In genomic region chr15:52308446-52309153, GRCh38 we compare ENCODE assay signal across 12 cellular contexts. TPM values are rescaled to one million over a fixed set of nuclear protein-coding genes. Genes with fewer than 3 reads are reported as not detected.
DNase-seq lines count a peak whose midpoint lies in the region; ATAC-seq and TF ChIP-seq lines count a peak whose summit lies in the region.
"Had no signal": no experiment of that assay in that cellular context is flagged by ENCODE, and none has a peak within 500 bp of the region (broad histone marks: within the 10 kb centered on the region; RNA-seq: fewer than 3 reads in every experiment).

No MANE protein-coding gene starts in this region.

- CTCF ChIA-PET in activated CD4-positive, alpha-beta T cell treated with anti-CD3 and anti-CD28 coated beads, Interleukin-2, amount 10 ng/mL, durations not matched to agents 7 days and 5 days (lab: Charles Lee) = interaction anchor here (1.3 to 1.4 kb wide), 2 partner anchors 8 to 28 kb away, joined by 3 read pairs; no protein-coding TSS in a partner anchor

- no peak overlapping the region for H3K4me3 Mint-ChIP-seq in activated CD4-positive, alpha-beta T cell treated with anti-CD3 and anti-CD28 coated beads, Interleukin-2, amount 10 ng/mL, durations not matched to agents 7 days and 5 days

- H3K27me3 Mint-ChIP-seq in activated CD4-positive, alpha-beta T cell treated with anti-CD3 and anti-CD28 coated beads, Interleukin-2, amount 10 ng/mL, durations not matched to agents 7 days and 5 days = no peaks in the 10 kb centered on the region
- H3K27me3 Mint-ChIP-seq: CD8-positive, alpha-beta memory T cell had no signal

- peaks cover 23% of the 10 kb centered on the region for H3K36me3 Mint-ChIP-seq in activated CD4-positive, alpha-beta T cell treated with anti-CD3 and anti-CD28 coated beads, Interleukin-2, amount 10 ng/mL, durations not matched to agents 7 days and 5 days (ENCODE audit: low read depth)

- no peak overlapping the region for H3K4me3 ChIP-seq in body of pancreas
- H3K4me3 ChIP-seq: tibial artery had no signal

- peak overlapping the region in 3 of 4 donors; percentile 43 to 71 (median 58) for H3K27ac ChIP-seq in body of pancreas
- H3K27ac ChIP-seq: tibial artery had no signal

- intact Hi-C loops in body of pancreas (cut with DNase I) = no loop called here

- no peak for DNase-seq in body of pancreas
- DNase-seq in hippocampal formation (lab: John Stamatoyannopoulos, UW) = no peak
- no peak for DNase-seq in NCI-H526 treated with DMSO at 0.1 percent for 48 hours (lab: John Stamatoyannopoulos, UW)
- no peak for DNase-seq in stimulated activated naive CD4-positive, alpha-beta T cell (lab: John Stamatoyannopoulos, UW)
- no peak for DNase-seq in activated CD4-positive, alpha-beta T cell treated with anti-CD3 and anti-CD28 coated beads, Interleukin-2, amount 10 ng/mL, durations not matched to agents 7 days and 5 days
- DNase-seq: CD8-positive, alpha-beta memory T cell; HCEC 1CT; NCI-H1105; tibial artery had no signal

- peaks cover 2% of the 10 kb centered on the region for H3K9me3 Mint-ChIP-seq in activated CD4-positive, alpha-beta T cell treated with anti-CD3 and anti-CD28 coated beads, Interleukin-2, amount 10 ng/mL, durations not matched to agents 7 days and 5 days
- H3K9me3 Mint-ChIP-seq: CD8-positive, alpha-beta memory T cell had no signal

- TF ChIP-seq POLR2A in body of pancreas (IDR thresholded peaks at IDR 0.05) = no peak

- no peaks in the 10 kb centered on the region for H3K27me3 ChIP-seq in body of pancreas
- H3K27me3 ChIP-seq: tibial artery had no signal

- H3K36me3 ChIP-seq in body of pancreas (replicated peaks in 1 of 2; ENCODE audit: insufficient read depth in 1 of 2, low read depth in 2 of 2) = no peaks in the 10 kb centered on the region

- no peak for TF ChIP-seq CTCF in body of pancreas (IDR thresholded peaks at IDR 0.05)

- H3K27ac Mint-ChIP-seq in activated CD4-positive, alpha-beta T cell treated with anti-CD3 and anti-CD28 coated beads, Interleukin-2, amount 10 ng/mL, durations not matched to agents 7 days and 5 days = no peak overlapping the region
- H3K27ac Mint-ChIP-seq: CD8-positive, alpha-beta memory T cell had no signal

- peaks cover 14% of the 10 kb centered on the region for H3K4me1 ChIP-seq in body of pancreas
- H3K4me1 ChIP-seq: tibial artery had no signal

- H3K4me1 Mint-ChIP-seq in activated CD4-positive, alpha-beta T cell treated with anti-CD3 and anti-CD28 coated beads, Interleukin-2, amount 10 ng/mL, durations not matched to agents 7 days and 5 days = peaks cover 13% of the 10 kb centered on the region

- no peaks in the 10 kb centered on the region for H3K9me3 ChIP-seq in body of pancreas
- H3K9me3 ChIP-seq: tibial artery had no signal

- POLR2A ChIA-PET in activated CD4-positive, alpha-beta T cell treated with anti-CD3 and anti-CD28 coated beads, Interleukin-2, amount 10 ng/mL, durations not matched to agents 7 days and 5 days (lab: Charles Lee) = no interaction called here

- WGBS in body of pancreas, 2 donors = 48 to 65% methylated on average over 8 of the region's 8 CpGs

- ATAC-seq in GM18498 (IDR thresholded peaks at IDR 0.05; ENCODE audit: unreplicated experiment) (peak; percentile 79), GM19468 (IDR thresholded peaks at IDR 0.05; ENCODE audit: extremely low read depth, unreplicated experiment) (peak; percentile 27), HG03066 (IDR thresholded peaks at IDR 0.05; ENCODE audit: low read depth, unreplicated experiment) (peak; percentile 70), body of pancreas (peak; percentile 49)

RNA-seq across cellular contexts. Expression of gene MYO5C, which starts 13.0 kb away (rescaled TPM):
- 10 to 100 TPM; 34.8 to 76.8 TPM for total RNA-seq in body of pancreas
- 1 to 10 TPM; 2.4 to 2.8 TPM for total RNA-seq in activated CD4-positive, alpha-beta T cell treated with anti-CD3 and anti-CD28 coated beads, Interleukin-2, amount 10 ng/mL, durations not matched to agents 7 days and 5 days

Comparison
In these comparisons a context has a peak if more than half of its experiments do, and no peak if none do; other contexts are left out.
1. ATAC-seq: peak in every context shown above with its lines; median percentile 79 in GM18498; 70 in HG03066; 49 in body of pancreas; 27 in GM19468.
2. RNA of gene MYO5C, which starts 13.0 kb away (total RNA-seq): 34.8 to 76.8 TPM in body of pancreas; 2.4 to 2.8 TPM in activated CD4-positive, alpha-beta T cell treated with anti-CD3 and anti-CD28 coated beads, Interleukin-2, amount 10 ng/mL, durations not matched to agents 7 days and 5 days; every median in the first group is over 4 times any median in the second.